In genomic region chr11:17798716-17799115, GRCh38 we compare ENCODE assay signal across 15 cellular contexts.
"Had no signal": no experiment of that assay in that cellular context is flagged by ENCODE, and none has a peak within 500 bp of the region (broad histone marks: within the 10 kb centered on the region; RNA-seq: fewer than 3 reads in every experiment).

No MANE protein-coding gene starts in this region.

- H3K9me3 ChIP-seq: gastroesophageal sphincter, upper lobe of right lung had no signal

- H3K27ac ChIP-seq: upper lobe of right lung, VCaP had no signal

- H3K4me1 ChIP-seq: upper lobe of right lung had no signal

- H3K27me3 ChIP-seq: gastroesophageal sphincter, upper lobe of right lung had no signal

- ATAC-seq: SK-N-SH treated with all-trans-retinoic acid at 6 μM for 48 hours; stimulated activated naive CD8-positive, alpha-beta T cell treated with anti-CD3 and anti-CD28 coated beads, Interleukin-15, Interleukin-2, amounts not matched to agents 100 U/mL and 50 U/mL, for 24 hours; upper lobe of right lung had no signal

- H3K36me3 ChIP-seq: gastroesophageal sphincter, upper lobe of right lung had no signal

- H3K4me3 ChIP-seq: gastroesophageal sphincter, upper lobe of right lung had no signal

- DNase-seq: activated CD4-positive, alpha-beta T cell treated with anti-CD3 and anti-CD28 coated beads for 1 hour; activated CD4-positive, alpha-beta T cell treated with anti-CD3 and anti-CD28 coated beads, Interleukin-2, amount 50 U/mL, for 4 hours; activated naive CD4-positive, alpha-beta T cell treated with anti-CD3 and anti-CD28 coated beads, Interleukin-2, amount 50 U/mL, for 16 hours; cortex of kidney; effector memory CD4-positive, alpha-beta T cell; islet precursor cell; mesendoderm; small intestine; stimulated activated naive CD8-positive, alpha-beta T cell treated with anti-CD3 and anti-CD28 coated beads, Interleukin-15, Interleukin-2, amounts not matched to agents 100 U/mL and 50 U/mL, for 24 hours; T-helper 1 cell; T1000; upper lobe of right lung had no signal
